2 cellular contexts compared by ENCODE assay signal in the genomic region with DNA sequence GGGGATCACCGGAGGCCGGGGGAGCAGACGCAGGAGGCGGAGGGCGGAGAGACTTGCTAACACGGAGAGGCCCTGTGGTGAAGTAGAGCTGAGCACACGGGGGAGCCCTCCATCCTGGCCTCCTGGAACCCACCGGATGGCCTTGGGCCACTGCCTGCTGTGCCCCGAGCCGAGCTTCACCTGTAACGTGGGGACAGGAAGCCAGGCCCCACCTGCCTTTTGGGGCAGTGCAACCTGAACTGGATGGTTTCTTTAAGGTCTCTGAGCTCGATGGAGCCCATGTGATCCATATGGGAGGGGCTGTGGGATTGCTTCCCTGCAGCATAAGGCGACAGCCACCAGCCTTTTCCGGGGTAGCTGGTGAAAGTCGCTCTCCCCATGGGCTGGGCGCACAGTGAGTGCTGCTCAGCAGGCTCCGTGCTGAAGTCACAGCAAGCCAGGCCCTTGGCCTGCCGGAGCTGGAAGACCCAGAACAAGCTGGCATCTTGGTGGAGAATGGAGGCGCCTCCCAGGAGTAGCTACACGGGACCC.
TF ChIP-seq lines count a peak whose summit lies in the region.

No MANE protein-coding gene starts in this region.

TF ChIP-seq in GM23338, 12 proteins besides CTCF, POLR2A, EP300 and RAD21:
- TF ChIP-seq, protein P1, sequence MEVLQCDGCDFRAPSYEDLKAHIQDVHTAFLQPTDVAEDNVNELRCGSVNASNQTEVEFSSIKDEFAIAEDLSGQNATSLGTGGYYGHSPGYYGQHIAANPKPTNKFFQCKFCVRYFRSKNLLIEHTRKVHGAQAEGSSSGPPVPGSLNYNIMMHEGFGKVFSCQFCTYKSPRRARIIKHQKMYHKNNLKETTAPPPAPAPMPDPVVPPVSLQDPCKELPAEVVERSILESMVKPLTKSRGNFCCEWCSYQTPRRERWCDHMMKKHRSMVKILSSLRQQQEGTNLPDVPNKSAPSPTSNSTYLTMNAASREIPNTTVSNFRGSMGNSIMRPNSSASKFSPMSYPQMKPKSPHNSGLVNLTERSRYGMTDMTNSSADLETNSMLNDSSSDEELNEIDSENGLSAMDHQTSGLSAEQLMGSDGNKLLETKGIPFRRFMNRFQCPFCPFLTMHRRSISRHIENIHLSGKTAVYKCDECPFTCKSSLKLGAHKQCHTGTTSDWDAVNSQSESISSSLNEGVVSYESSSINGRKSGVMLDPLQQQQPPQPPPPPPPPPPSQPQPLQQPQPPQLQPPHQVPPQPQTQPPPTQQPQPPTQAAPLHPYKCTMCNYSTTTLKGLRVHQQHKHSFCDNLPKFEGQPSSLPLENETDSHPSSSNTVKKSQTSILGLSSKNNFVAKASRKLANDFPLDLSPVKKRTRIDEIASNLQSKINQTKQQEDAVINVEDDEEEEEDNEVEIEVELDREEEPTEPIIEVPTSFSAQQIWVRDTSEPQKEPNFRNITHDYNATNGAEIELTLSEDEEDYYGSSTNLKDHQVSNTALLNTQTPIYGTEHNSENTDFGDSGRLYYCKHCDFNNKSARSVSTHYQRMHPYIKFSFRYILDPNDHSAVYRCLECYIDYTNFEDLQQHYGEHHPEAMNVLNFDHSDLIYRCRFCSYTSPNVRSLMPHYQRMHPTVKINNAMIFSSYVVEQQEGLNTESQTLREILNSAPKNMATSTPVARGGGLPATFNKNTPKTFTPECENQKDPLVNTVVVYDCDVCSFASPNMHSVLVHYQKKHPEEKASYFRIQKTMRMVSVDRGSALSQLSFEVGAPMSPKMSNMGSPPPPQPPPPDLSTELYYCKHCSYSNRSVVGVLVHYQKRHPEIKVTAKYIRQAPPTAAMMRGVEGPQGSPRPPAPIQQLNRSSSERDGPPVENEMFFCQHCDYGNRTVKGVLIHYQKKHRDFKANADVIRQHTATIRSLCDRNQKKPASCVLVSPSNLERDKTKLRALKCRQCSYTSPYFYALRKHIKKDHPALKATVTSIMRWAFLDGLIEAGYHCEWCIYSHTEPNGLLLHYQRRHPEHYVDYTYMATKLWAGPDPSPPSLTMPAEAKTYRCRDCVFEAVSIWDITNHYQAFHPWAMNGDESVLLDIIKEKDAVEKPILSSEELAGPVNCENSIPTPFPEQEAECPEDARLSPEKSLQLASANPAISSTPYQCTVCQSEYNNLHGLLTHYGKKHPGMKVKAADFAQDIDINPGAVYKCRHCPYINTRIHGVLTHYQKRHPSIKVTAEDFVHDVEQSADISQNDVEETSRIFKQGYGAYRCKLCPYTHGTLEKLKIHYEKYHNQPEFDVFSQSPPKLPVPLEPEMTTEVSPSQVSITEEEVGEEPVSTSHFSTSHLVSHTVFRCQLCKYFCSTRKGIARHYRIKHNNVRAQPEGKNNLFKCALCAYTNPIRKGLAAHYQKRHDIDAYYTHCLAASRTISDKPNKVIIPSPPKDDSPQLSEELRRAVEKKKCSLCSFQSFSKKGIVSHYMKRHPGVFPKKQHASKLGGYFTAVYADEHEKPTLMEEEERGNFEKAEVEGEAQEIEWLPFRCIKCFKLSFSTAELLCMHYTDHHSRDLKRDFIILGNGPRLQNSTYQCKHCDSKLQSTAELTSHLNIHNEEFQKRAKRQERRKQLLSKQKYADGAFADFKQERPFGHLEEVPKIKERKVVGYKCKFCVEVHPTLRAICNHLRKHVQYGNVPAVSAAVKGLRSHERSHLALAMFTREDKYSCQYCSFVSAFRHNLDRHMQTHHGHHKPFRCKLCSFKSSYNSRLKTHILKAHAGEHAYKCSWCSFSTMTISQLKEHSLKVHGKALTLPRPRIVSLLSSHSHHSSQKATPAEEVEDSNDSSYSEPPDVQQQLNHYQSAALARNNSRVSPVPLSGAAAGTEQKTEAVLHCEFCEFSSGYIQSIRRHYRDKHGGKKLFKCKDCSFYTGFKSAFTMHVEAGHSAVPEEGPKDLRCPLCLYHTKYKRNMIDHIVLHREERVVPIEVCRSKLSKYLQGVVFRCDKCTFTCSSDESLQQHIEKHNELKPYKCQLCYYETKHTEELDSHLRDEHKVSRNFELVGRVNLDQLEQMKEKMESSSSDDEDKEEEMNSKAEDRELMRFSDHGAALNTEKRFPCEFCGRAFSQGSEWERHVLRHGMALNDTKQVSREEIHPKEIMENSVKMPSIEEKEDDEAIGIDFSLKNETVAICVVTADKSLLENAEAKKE (CRISPR knock-in tag; IDR thresholded peaks at IDR 0.05), result no peak
- TF ChIP-seq, protein P2, sequence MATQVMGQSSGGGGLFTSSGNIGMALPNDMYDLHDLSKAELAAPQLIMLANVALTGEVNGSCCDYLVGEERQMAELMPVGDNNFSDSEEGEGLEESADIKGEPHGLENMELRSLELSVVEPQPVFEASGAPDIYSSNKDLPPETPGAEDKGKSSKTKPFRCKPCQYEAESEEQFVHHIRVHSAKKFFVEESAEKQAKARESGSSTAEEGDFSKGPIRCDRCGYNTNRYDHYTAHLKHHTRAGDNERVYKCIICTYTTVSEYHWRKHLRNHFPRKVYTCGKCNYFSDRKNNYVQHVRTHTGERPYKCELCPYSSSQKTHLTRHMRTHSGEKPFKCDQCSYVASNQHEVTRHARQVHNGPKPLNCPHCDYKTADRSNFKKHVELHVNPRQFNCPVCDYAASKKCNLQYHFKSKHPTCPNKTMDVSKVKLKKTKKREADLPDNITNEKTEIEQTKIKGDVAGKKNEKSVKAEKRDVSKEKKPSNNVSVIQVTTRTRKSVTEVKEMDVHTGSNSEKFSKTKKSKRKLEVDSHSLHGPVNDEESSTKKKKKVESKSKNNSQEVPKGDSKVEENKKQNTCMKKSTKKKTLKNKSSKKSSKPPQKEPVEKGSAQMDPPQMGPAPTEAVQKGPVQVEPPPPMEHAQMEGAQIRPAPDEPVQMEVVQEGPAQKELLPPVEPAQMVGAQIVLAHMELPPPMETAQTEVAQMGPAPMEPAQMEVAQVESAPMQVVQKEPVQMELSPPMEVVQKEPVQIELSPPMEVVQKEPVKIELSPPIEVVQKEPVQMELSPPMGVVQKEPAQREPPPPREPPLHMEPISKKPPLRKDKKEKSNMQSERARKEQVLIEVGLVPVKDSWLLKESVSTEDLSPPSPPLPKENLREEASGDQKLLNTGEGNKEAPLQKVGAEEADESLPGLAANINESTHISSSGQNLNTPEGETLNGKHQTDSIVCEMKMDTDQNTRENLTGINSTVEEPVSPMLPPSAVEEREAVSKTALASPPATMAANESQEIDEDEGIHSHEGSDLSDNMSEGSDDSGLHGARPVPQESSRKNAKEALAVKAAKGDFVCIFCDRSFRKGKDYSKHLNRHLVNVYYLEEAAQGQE (IDR thresholded peaks at IDR 0.05; ENCODE audit: unreplicated experiment), result no peak
- TF ChIP-seq, protein P3, sequence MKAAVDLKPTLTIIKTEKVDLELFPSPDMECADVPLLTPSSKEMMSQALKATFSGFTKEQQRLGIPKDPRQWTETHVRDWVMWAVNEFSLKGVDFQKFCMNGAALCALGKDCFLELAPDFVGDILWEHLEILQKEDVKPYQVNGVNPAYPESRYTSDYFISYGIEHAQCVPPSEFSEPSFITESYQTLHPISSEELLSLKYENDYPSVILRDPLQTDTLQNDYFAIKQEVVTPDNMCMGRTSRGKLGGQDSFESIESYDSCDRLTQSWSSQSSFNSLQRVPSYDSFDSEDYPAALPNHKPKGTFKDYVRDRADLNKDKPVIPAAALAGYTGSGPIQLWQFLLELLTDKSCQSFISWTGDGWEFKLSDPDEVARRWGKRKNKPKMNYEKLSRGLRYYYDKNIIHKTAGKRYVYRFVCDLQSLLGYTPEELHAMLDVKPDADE (IDR thresholded peaks at IDR 0.05), result no peak
- no peak for TF ChIP-seq STAT1 (IDR thresholded peaks at IDR 0.05; ENCODE audit: unreplicated experiment)
- TF ChIP-seq ZNF331 (CRISPR knock-in tag; IDR thresholded peaks at IDR 0.05; ENCODE audit: low read depth), result no peak
- no peak for TF ChIP-seq CREB1 (CRISPR knock-in tag; IDR thresholded peaks at IDR 0.05; ENCODE audit: low read depth)

TF ChIP-seq in SK-N-SH, 30 proteins besides CTCF, POLR2A, EP300 and RAD21:
- TF ChIP-seq, protein P2 (IDR thresholded peaks at IDR 0.05; ENCODE audit: low read depth, low read length), result no peak
- no peak for TF ChIP-seq TEAD4 (IDR thresholded peaks at IDR 0.05; ENCODE audit: borderline replicate concordance, insufficient read depth)
- no peak for TF ChIP-seq CHD2 (IDR thresholded peaks at IDR 0.05; ENCODE audit: low read length, partially characterized antibody)
- TF ChIP-seq GABPA (IDR thresholded peaks at IDR 0.05; ENCODE audit: low read depth), result no peak
- TF ChIP-seq, protein P4, sequence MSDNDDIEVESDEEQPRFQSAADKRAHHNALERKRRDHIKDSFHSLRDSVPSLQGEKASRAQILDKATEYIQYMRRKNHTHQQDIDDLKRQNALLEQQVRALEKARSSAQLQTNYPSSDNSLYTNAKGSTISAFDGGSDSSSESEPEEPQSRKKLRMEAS (IDR thresholded peaks at IDR 0.05; ENCODE audit: low read depth), result no peak
- TF ChIP-seq RCOR1 (IDR thresholded peaks at IDR 0.05; ENCODE audit: low read length), result no peak
- TF ChIP-seq, protein P5, sequence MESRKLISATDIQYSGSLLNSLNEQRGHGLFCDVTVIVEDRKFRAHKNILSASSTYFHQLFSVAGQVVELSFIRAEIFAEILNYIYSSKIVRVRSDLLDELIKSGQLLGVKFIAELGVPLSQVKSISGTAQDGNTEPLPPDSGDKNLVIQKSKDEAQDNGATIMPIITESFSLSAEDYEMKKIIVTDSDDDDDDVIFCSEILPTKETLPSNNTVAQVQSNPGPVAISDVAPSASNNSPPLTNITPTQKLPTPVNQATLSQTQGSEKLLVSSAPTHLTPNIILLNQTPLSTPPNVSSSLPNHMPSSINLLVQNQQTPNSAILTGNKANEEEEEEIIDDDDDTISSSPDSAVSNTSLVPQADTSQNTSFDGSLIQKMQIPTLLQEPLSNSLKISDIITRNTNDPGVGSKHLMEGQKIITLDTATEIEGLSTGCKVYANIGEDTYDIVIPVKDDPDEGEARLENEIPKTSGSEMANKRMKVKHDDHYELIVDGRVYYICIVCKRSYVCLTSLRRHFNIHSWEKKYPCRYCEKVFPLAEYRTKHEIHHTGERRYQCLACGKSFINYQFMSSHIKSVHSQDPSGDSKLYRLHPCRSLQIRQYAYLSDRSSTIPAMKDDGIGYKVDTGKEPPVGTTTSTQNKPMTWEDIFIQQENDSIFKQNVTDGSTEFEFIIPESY (IDR thresholded peaks at IDR 0.05; ENCODE audit: borderline replicate concordance, low read depth), result no peak
- TF ChIP-seq TCF12 (IDR thresholded peaks at IDR 0.05), result no peak
- no peak for TF ChIP-seq GATA2 (CRISPR knock-in tag; IDR thresholded peaks at IDR 0.05)
TF ChIP-seq in SK-N-SH: peak in this region for 0.
